Comparison of ENCODE assay signal across 11 cellular contexts in the genomic region with DNA sequence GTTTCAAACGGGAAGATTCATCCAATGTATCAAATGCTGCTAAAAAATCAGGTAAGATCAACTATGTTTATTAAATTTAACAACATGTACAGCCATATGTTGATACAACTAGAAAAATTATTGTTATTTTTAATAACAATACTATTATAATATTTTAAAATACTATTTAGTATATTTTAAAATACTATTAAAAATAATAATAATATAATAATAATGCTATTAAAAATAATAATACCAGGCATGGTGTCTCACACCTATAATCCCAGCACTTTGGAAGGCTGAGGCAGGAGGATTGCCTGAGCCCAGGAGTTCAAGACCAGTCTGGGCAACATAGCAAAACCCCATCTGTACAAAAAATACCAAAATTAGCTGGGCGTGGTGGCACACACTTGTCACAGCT. TPM values are rescaled to one million over a fixed set of nuclear protein-coding genes. Genes with fewer than 3 reads are reported as not detected.
"Had no signal": no experiment of that assay in that cellular context is flagged by ENCODE, and none has a peak within 500 bp of the region (broad histone marks: within the 10 kb centered on the region; RNA-seq: fewer than 3 reads in every experiment).

No MANE protein-coding gene starts in this region.

- ATAC-seq: GM23338, HCT116, K562 had no signal

- DNase-seq: H9, HFFc6, IMR-90, KG1 had no signal

- FAIRE-seq: H1, H54, HTR-8/SVneo, K562 had no signal

RNA-seq across cellular contexts. Expression of gene CATSPERE, which starts 54.6 kb away (rescaled TPM):
- total RNA-seq: GM23338, HT-29 had no signal
